8 cellular contexts compared by ENCODE assay signal in genomic region chr16:88533945-88534641, GRCh38. TPM values are rescaled to one million over a fixed set of nuclear protein-coding genes. Genes with fewer than 3 reads are reported as not detected.
DNase-seq lines count a peak whose midpoint lies in the region; ATAC-seq and TF ChIP-seq lines count a peak whose summit lies in the region.

No MANE protein-coding gene starts in this region.

- CTCF ChIA-PET in BJ (lab: Yijun Ruan, JAX) (interaction anchor here (0.6 kb wide), 1 partner anchor 769 kb away, joined by 3 read pairs; no protein-coding TSS in a partner anchor), Calu3 (lab: Charles Lee) (no interaction called here)

- H3K27me3 ChIP-seq in BJ (ENCODE audit: control insufficient read depth, insufficient read depth, low read length) (peaks cover 7% of the 10 kb centered on the region), left lung (peaks cover 7 to 15% of the 10 kb centered on the region in 2 donors)

- peaks cover 7% of the 10 kb centered on the region for H3K36me3 ChIP-seq in BJ (ENCODE audit: control insufficient read depth, insufficient read depth, low read length)
- no peaks in the 10 kb centered on the region for H3K36me3 ChIP-seq in left lung

- intact Hi-C loops in activated CD4-positive, alpha-beta T cell treated with anti-CD3 and anti-CD28 coated beads, Interleukin-2, amount 10 ng/mL, durations not matched to agents 24 days and 14 days (cut with micrococcal nuclease): loop anchor here (5.0 to 10.0 kb wide), 2 partner anchors 77 to 579 kb away; partner anchors contain the start of gene BANP
- intact Hi-C loops in left lung (cut with DNase I) (no loop called here), Calu3 (cut with micrococcal nuclease; ENCODE audit: unreplicated experiment) (no loop called here)

- H3K4me3 Mint-ChIP-seq in activated CD4-positive, alpha-beta T cell treated with anti-CD3 and anti-CD28 coated beads, Interleukin-2, amount 10 ng/mL, durations not matched to agents 24 days and 14 days: peak overlapping the region; percentile 35
- H3K4me3 Mint-ChIP-seq in Calu3 (ENCODE audit: low read depth, unreplicated experiment): no peak overlapping the region

- no peak overlapping the region for H3K27ac Mint-ChIP-seq in activated CD4-positive, alpha-beta T cell treated with anti-CD3 and anti-CD28 coated beads, Interleukin-2, amount 10 ng/mL, durations not matched to agents 24 days and 14 days
- H3K27ac Mint-ChIP-seq in Calu3 (ENCODE audit: unreplicated experiment): no peak overlapping the region

- H3K4me1 ChIP-seq in left lung: peaks cover 7 to 10% of the 10 kb centered on the region in 2 donors

- ATAC-seq in GM19372 (IDR thresholded peaks at IDR 0.05; ENCODE audit: low read depth, unreplicated experiment) (peak; percentile 67), left lung (peak; percentile 77)

- DNase-seq in BJ (ENCODE audit: low read depth): no peak
- DNase-seq in LHCN-M2 (ENCODE audit: low read depth): peak; percentile 44
- peak; percentile 94 for DNase-seq in activated CD4-positive, alpha-beta T cell treated with anti-CD3 and anti-CD28 coated beads, Interleukin-2, amount 10 ng/mL, durations not matched to agents 24 days and 14 days
- no peak for DNase-seq in coronary artery (ENCODE audit: low spot score)
- DNase-seq in left lung: peak; percentile 75 to 95
- peak; percentile 77 for DNase-seq in stimulated activated CD4-positive, alpha-beta T cell treated with anti-CD3 and anti-CD28 coated beads, Interleukin-4, amount 100 ng/mL, for 24 hours
- DNase-seq in Calu3: no peak

- BruUV-seq in Calu3 (replicated peaks; lab: Mats Ljungman, UMichigan): no TSS peak

- H3K36me3 Mint-ChIP-seq in activated CD4-positive, alpha-beta T cell treated with anti-CD3 and anti-CD28 coated beads, Interleukin-2, amount 10 ng/mL, durations not matched to agents 24 days and 14 days (ENCODE audit: low read depth): peaks cover 6% of the 10 kb centered on the region
- no peaks in the 10 kb centered on the region for H3K36me3 Mint-ChIP-seq in Calu3 (ENCODE audit: insufficient read depth, unreplicated experiment)

- no peaks in the 10 kb centered on the region for H3K9me3 Mint-ChIP-seq in activated CD4-positive, alpha-beta T cell treated with anti-CD3 and anti-CD28 coated beads, Interleukin-2, amount 10 ng/mL, durations not matched to agents 24 days and 14 days
- no peaks in the 10 kb centered on the region for H3K9me3 Mint-ChIP-seq in Calu3 (ENCODE audit: low read depth, unreplicated experiment)

- H3K4me3 ChIP-seq in BJ (ENCODE audit: low read depth, low read length): peak overlapping the region; percentile 58
- peak overlapping the region; percentile 99 for H3K4me3 ChIP-seq in coronary artery
- H3K4me3 ChIP-seq in left lung: peak overlapping the region; percentile 50 to 56

- POLR2A ChIA-PET in BJ (lab: Charles Lee): interaction anchor here (0.6 kb wide), 1 partner anchor 755 kb away, joined by 3 read pairs; no protein-coding TSS in a partner anchor

- H3K27ac ChIP-seq in coronary artery: peak overlapping the region; percentile 52 to 94
- peak overlapping the region; percentile 59 to 83 for H3K27ac ChIP-seq in left lung

- H3K4me1 Mint-ChIP-seq in activated CD4-positive, alpha-beta T cell treated with anti-CD3 and anti-CD28 coated beads, Interleukin-2, amount 10 ng/mL, durations not matched to agents 24 days and 14 days: peaks cover 3% of the 10 kb centered on the region
- H3K4me1 Mint-ChIP-seq in Calu3 (ENCODE audit: low read depth, unreplicated experiment): no peaks in the 10 kb centered on the region

- H3K27me3 Mint-ChIP-seq in activated CD4-positive, alpha-beta T cell treated with anti-CD3 and anti-CD28 coated beads, Interleukin-2, amount 10 ng/mL, durations not matched to agents 24 days and 14 days: no peaks in the 10 kb centered on the region
- peaks cover 28% of the 10 kb centered on the region for H3K27me3 Mint-ChIP-seq in Calu3 (ENCODE audit: unreplicated experiment)

- H3K9me3 ChIP-seq in left lung: no peaks in the 10 kb centered on the region

- no peak for TF ChIP-seq CTCF in BJ (IDR thresholded peaks at IDR 0.05; ENCODE audit: insufficient read depth, low read depth, low read length)
- TF ChIP-seq CTCF in coronary artery (IDR thresholded peaks at IDR 0.05): no peak
- no peak for TF ChIP-seq CTCF in left lung (IDR thresholded peaks at IDR 0.05)
- no peak for TF ChIP-seq CTCF in Calu3 (IDR thresholded peaks at IDR 0.05; ENCODE audit: unreplicated experiment)

RNA-seq across cellular contexts. Expression of gene ZC3H18, which starts 36.1 kb away (rescaled TPM):
- polyA plus RNA-seq in BJ (2011; rRNA removed): 7.9 and 11.2 TPM in 2 replicates
- 5.7 and 6.7 TPM in 2 replicates for polyA minus RNA-seq in BJ (2011; rRNA and poly(A)+ RNA removed)
- total RNA-seq in LHCN-M2 (2014; rRNA removed) (15.8 and 20.0 TPM in 2 replicates), left lung (10 to 100 TPM; 37.1 to 48.2 TPM), Calu3 (2022) (77.2 and 85.7 TPM in 2 replicates)
- polyA plus RNA-seq in LHCN-M2 (2012): 19.7 TPM
- 106 and 118 TPM in 2 replicates for total RNA-seq in activated CD4-positive, alpha-beta T cell treated with anti-CD3 and anti-CD28 coated beads, Interleukin-2, amount 10 ng/mL, durations not matched to agents 24 days and 14 days

Comparison
In these comparisons a context has a peak if more than half of its experiments do, and no peak if none do; other contexts are left out.
1. DNase-seq: peak in LHCN-M2 (single experiment), activated CD4-positive, alpha-beta T cell treated with anti-CD3 and anti-CD28 coated beads, Interleukin-2, amount 10 ng/mL, durations not matched to agents 24 days and 14 days (single experiment), left lung (2 of 2) and stimulated activated CD4-positive, alpha-beta T cell treated with anti-CD3 and anti-CD28 coated beads, Interleukin-4, amount 100 ng/mL, for 24 hours (single experiment); none in BJ (single experiment), coronary artery (single experiment) and Calu3 (single experiment).
2. Peak in every context shown above with its lines, with median percentiles within 50 percentile points of each other: H3K4me3 ChIP-seq.